ENCODE assay signal across 10 cellular contexts in the genomic region with DNA sequence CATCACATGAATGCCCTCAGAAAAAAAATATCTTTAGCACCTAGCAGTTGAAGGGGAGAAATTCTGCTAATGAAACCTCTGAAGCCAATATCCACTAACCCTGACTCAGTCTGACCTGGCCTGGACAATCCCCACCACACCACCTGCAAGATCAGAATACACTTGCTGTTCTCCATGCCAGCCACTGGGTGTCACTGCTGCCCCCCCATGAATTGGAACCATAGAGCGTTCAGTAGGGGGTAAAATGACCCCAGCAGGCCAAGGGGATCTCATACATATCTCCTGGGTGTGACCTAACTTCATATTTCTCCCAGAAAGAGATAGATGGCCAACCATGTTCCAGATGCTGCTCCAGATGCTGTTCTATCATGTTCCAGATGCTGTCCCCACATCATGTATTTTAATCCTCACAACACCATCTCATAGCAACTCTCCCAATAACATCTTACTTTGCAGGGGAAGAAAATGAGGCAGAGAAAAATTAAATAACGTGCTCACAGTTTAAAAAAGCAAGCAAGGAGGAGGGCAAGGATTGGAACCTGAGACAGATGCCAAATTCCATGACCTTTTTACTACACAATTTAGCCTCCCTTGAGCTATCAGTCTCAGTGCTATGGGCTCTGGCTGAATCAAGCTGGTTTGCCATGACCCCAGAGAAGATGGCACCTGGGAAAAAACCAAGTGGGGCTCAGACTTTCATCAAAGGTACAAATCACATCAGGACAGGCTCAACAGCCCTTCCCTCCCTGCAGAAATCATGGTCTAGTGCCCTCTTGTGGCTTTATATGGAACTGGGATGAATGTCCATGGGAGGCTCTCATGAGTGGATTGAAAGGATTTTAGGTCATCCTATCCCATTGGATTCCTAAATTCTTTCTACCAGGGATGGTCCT. TPM values are rescaled to one million over a fixed set of nuclear protein-coding genes. Genes with fewer than 3 reads are reported as not detected.
DNase-seq lines count a peak whose midpoint lies in the region; ATAC-seq, FAIRE-seq and TF ChIP-seq lines count a peak whose summit lies in the region.
"Had no signal": no experiment of that assay in that cellular context is flagged by ENCODE, and none has a peak within 500 bp of the region (broad histone marks: within the 10 kb centered on the region; RNA-seq: fewer than 3 reads in every experiment).

No MANE protein-coding gene starts in this region.

- H3K27me3 ChIP-seq in bronchial epithelial cell (ENCODE audit: control insufficient read depth, insufficient read depth, low read length) (no peaks in the 10 kb centered on the region), neural cell (ENCODE audit: insufficient read depth, low read depth, low read length) (no peaks in the 10 kb centered on the region)

- no peak for TF ChIP-seq EP300 in neural cell (conservative IDR thresholded peaks at IDR 0.05; ENCODE audit: poor library complexity, severe bottlenecking)

- no peak overlapping the region for H3K9ac ChIP-seq in neural cell (ENCODE audit: low read length)

- no peak overlapping the region for H3K4me3 ChIP-seq in bronchial epithelial cell (ENCODE audit: low read depth, low read length)
- no peak overlapping the region for H3K4me3 ChIP-seq in neural cell (ENCODE audit: low read length)

- H3F3A ChIP-seq in neural cell (ENCODE audit: insufficient read depth, low read length, poor library complexity, severe bottlenecking): no peaks in the 10 kb centered on the region

- peaks cover 50% of the 10 kb centered on the region for H3K79me2 ChIP-seq in neural cell (replicated peaks; ENCODE audit: insufficient read depth, low read length)

- peaks cover 13% of the 10 kb centered on the region for H4K20me1 ChIP-seq in neural cell (ENCODE audit: insufficient read depth)

- ATAC-seq in GM21447 (IDR thresholded peaks at IDR 0.05; ENCODE audit: unreplicated experiment) (peak; percentile 62), HG02938 (IDR thresholded peaks at IDR 0.05; ENCODE audit: unreplicated experiment) (no peak)

- no peak overlapping the region for H3K27ac ChIP-seq in neural cell (ENCODE audit: low read length)

- H2AFZ ChIP-seq in neural cell (ENCODE audit: low read depth, low read length): no peak overlapping the region

- no peaks in the 10 kb centered on the region for H3K9me3 ChIP-seq in neural cell (ENCODE audit: low read length)

- H3K4me2 ChIP-seq in neural cell (ENCODE audit: low read length): no peak overlapping the region

- peak; percentile 57 for TF ChIP-seq RAD21 in neural cell (conservative IDR thresholded peaks at IDR 0.05)

- no peaks in the 10 kb centered on the region for H3K9me2 ChIP-seq in neural cell (ENCODE audit: insufficient read depth, low read length)

- FAIRE-seq in bronchial epithelial cell (lab: Jason Lieb, UNC): no peak

- TF ChIP-seq CTCF in bronchial epithelial cell (IDR thresholded peaks at IDR 0.05; ENCODE audit: insufficient read depth, low read length, severe bottlenecking): peak; percentile 56
- peak; percentile 61 for TF ChIP-seq CTCF in neural cell (IDR thresholded peaks at IDR 0.05; ENCODE audit: poor library complexity, severe bottlenecking)

- no peaks in the 10 kb centered on the region for H3K36me3 ChIP-seq in bronchial epithelial cell (ENCODE audit: control insufficient read depth, insufficient read depth, low read length)
- H3K36me3 ChIP-seq in neural cell (ENCODE audit: insufficient read depth, low read length): no peaks in the 10 kb centered on the region

- DNase-seq in NCI-H2196 (lab: John Stamatoyannopoulos, UW; ENCODE audit: unreplicated experiment): peak; percentile 24
- DNase-seq in NCI-H2196 treated with DMSO at 0.1 percent for 48 hours (lab: John Stamatoyannopoulos, UW; ENCODE audit: unreplicated experiment): no peak
- peak; percentile 64 to 65 for DNase-seq in NCI-H524 (lab: John Stamatoyannopoulos, UW)
- peak; percentile 26 for DNase-seq in bronchial epithelial cell (ENCODE audit: low read depth)
- DNase-seq in NCI-H526 treated with DMSO at 0.1 percent for 48 hours (lab: John Stamatoyannopoulos, UW): no peak

TF ChIP-seq in neural cell, 6 proteins besides CTCF, POLR2A, EP300 and RAD21:
- TF ChIP-seq TAF1 (IDR thresholded peaks at IDR 0.05; ENCODE audit: low read depth) (no peak), SMC3 (conservative IDR thresholded peaks at IDR 0.05; ENCODE audit: poor library complexity) (peak; percentile 58)

RNA-seq across cellular contexts. Expression of a gene that starts 12.4 kb away (rescaled TPM):
- total RNA-seq in bronchial epithelial cell: not detected in 2 replicates
- 42.3 and 42.7 TPM in 2 replicates for polyA plus RNA-seq in neural cell
- polyA minus RNA-seq in neural cell: 135 and 140 TPM in 2 replicates
- total RNA-seq: CD4-positive, CD25-positive, alpha-beta regulatory T cell; pulmonary artery endothelial cell had no signal
- polyA plus RNA-seq: CD4-positive, CD25-positive, alpha-beta regulatory T cell had no signal

Comparison
In these comparisons a context has a peak if more than half of its experiments do, and no peak if none do; other contexts are left out.
1. DNase-seq: peak in NCI-H2196 (single experiment), NCI-H524 (2 of 2) and bronchial epithelial cell (single experiment); none in NCI-H2196 treated with DMSO at 0.1 percent for 48 hours (single experiment) and NCI-H526 treated with DMSO at 0.1 percent for 48 hours (single experiment).